In genomic region chr12:106773945-106774807, GRCh38 we compare ENCODE assay signal across 8 cellular contexts. TPM values are rescaled to one million over a fixed set of nuclear protein-coding genes. Genes with fewer than 3 reads are reported as not detected.
DNase-seq lines count a peak whose midpoint lies in the region; ATAC-seq and TF ChIP-seq lines count a peak whose summit lies in the region.

TSS of gene RIC8B (plus strand) at chr12:106774682. CDS start at chr12:106774746, 64 bp downstream.

- peaks cover 0 to 2% (median 0%) of the 10 kb centered on the region in 11 experiments; a peak in 2 of 22 replicates for H3K27me3 ChIP-seq in BLaER1 treated with 17β-estradiol and CSF1 and Interleukin-3, amounts not matched to agents 10 nM and 100 nM
- no peaks in the 10 kb centered on the region for H3K27me3 ChIP-seq in right lobe of liver

- peaks cover 9 to 25% (median 13%) of the 10 kb centered on the region in 10 experiments for H3K4me1 ChIP-seq in BLaER1 treated with 17β-estradiol and CSF1 and Interleukin-3, amounts not matched to agents 10 nM and 100 nM
- peaks cover 0 to 51% (median 11%) of the 10 kb centered on the region in 4 donors for H3K4me1 ChIP-seq in right lobe of liver

- peak; percentile 91 for TF ChIP-seq POLR2A in right lobe of liver (IDR thresholded peaks at IDR 0.05)

- H3K4me3 ChIP-seq in BLaER1 treated with 17β-estradiol and CSF1 and Interleukin-3, amounts not matched to agents 10 nM and 100 nM = peak within 1 kb of the TSS; percentile 81 to 97 (median 92)
- peak within 1 kb of the TSS; percentile 71 to 91 (median 82) for H3K4me3 ChIP-seq in right lobe of liver

- no peak for TF ChIP-seq CTCF in right lobe of liver (IDR thresholded peaks at IDR 0.05)

- H3K4me2 ChIP-seq in BLaER1 treated with 17β-estradiol and CSF1 and Interleukin-3, amounts not matched to agents 10 nM and 100 nM = peak within 1 kb of the TSS; percentile 90 to 98 (median 93)

- WGBS in right lobe of liver (ENCODE audit: insufficient coverage, low coverage, low lambda C conversion rate, missing lambda C conversion rate) = under 1% methylated on average over 24 of the region's 71 CpGs

- H3K27ac ChIP-seq in BLaER1 treated with 17β-estradiol and CSF1 and Interleukin-3, amounts not matched to agents 10 nM and 100 nM = peak within 1 kb of the TSS; percentile 76 to 96 (median 86)
- H3K27ac ChIP-seq in right lobe of liver = peak within 1 kb of the TSS; percentile 93 to 97 (median 93)

- peak within 1 kb of the TSS; percentile 75 to 89 (median 86) for H3K9ac ChIP-seq in BLaER1 treated with 17β-estradiol and CSF1 and Interleukin-3, amounts not matched to agents 10 nM and 100 nM

- peaks cover 0 to 6% (median 0%) of the 10 kb centered on the region in 11 experiments; a peak in 2 of 22 replicates for H4K20me1 ChIP-seq in BLaER1 treated with 17β-estradiol and CSF1 and Interleukin-3, amounts not matched to agents 10 nM and 100 nM

- H3K9me3 ChIP-seq in BLaER1 treated with 17β-estradiol and CSF1 and Interleukin-3, amounts not matched to agents 10 nM and 100 nM (replicated peaks in 1 of 11) = peaks cover 0 to 10% (median 5%) of the 10 kb centered on the region in 11 experiments; a peak in 4 of 22 replicates
- H3K9me3 ChIP-seq in right lobe of liver = no peaks in the 10 kb centered on the region

- DNase-seq in NCI-H748 treated with DMSO at 0.1 percent for 48 hours (lab: John Stamatoyannopoulos, UW) = peak; percentile 97
- peak; percentile 85 to 90 for DNase-seq in activated CD4-positive, alpha-beta T cell treated with anti-CD3 and anti-CD28 coated beads, Interleukin-2, amount 50 U/mL, for 48 hours
- peak; percentile 98 to 99 for DNase-seq in dermis microvascular lymphatic vessel endothelial cell (ENCODE audit: low read depth in 2 of 2)
- DNase-seq in right lobe of liver = peak; percentile 94 to 97 (median 97)
- peak; percentile 76 to 85 for DNase-seq in stimulated activated CD4-positive, alpha-beta T cell treated with anti-CD3 and anti-CD28 coated beads, Interleukin-4, amount 100 ng/mL, for 4 hours

- intact Hi-C loops in right lobe of liver (cut with DNase I) = no loop called here

- H3K36me3 ChIP-seq in BLaER1 treated with 17β-estradiol and CSF1 and Interleukin-3, amounts not matched to agents 10 nM and 100 nM = peaks cover 0 to 27% (median 15%) of the 10 kb centered on the region in 11 experiments; a peak in 18 of 22 replicates
- H3K36me3 ChIP-seq in right lobe of liver = no peaks in the 10 kb centered on the region

- ATAC-seq in GM19351 (IDR thresholded peaks at IDR 0.05; ENCODE audit: unreplicated experiment) = peak; percentile 91
- ATAC-seq in HG03521 (IDR thresholded peaks at IDR 0.05; ENCODE audit: unreplicated experiment) = peak; percentile 83
- peak; percentile 85 to 95 (median 92) for ATAC-seq in right lobe of liver

RNA-seq across cellular contexts. Expression of gene RIC8B, which starts in this region (rescaled TPM):
- total RNA-seq in dermis microvascular lymphatic vessel endothelial cell (8.2 and 10.6 TPM in 2 replicates), right lobe of liver (10 to 100 TPM in 1 of 6 experiments, 1 to 10 TPM in 5; 5.9 to 10.6 (median 6.5) TPM)

Comparison
In these comparisons a context has a peak if more than half of its experiments do, and no peak if none do; other contexts are left out.
1. Peak in every context shown above with its lines: DNase-seq, ATAC-seq, H3K4me3 ChIP-seq and H3K27ac ChIP-seq.